Comparison of ENCODE assay signal across 17 cellular contexts in the genomic region with DNA sequence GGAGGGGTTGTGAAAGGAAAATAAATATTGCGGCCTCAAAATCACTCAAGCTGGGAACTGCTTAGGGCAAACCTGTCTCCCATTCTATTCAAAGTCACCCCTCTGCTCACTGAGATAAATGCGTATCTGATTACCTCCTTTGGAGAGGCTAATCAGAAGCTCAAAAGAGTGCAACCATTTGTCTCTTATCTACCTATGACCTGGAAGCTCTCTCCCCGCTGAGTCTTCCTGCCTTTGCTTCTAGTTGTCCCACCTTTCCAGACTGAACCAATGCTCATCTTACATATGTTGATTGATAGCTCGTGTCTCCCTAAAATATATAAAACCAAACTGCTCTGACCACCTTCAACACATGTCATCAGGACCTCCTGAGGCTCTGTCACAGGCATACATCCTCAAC.
DNase-seq lines count a peak whose midpoint lies in the region; TF ChIP-seq lines count a peak whose summit lies in the region.
"Had no signal": no experiment of that assay in that cellular context is flagged by ENCODE, and none has a peak within 500 bp of the region (broad histone marks: within the 10 kb centered on the region; RNA-seq: fewer than 3 reads in every experiment).

No MANE protein-coding gene starts in this region.

- H4K8ac ChIP-seq in H9 (replicated peaks; ENCODE audit: insufficient read length, low read depth, low read length) (no peak overlapping the region), mesendoderm (ENCODE audit: low read depth, low read length) (no peak overlapping the region)

- H2BK15ac ChIP-seq in H9 (ENCODE audit: low read depth, low read length) (no peak overlapping the region), mesendoderm (replicated peaks; ENCODE audit: low read depth) (peak overlapping the region; percentile 87)

- H3K9me3 Mint-ChIP-seq in H9, result peaks cover 7 to 16% of the 10 kb centered on the region in 2 experiments

- no peaks in the 10 kb centered on the region for H3K27me3 ChIP-seq in H9 (ENCODE audit: insufficient read depth, low read length)
- no peaks in the 10 kb centered on the region for H3K27me3 ChIP-seq in mesendoderm (ENCODE audit: insufficient read depth, low read length, poor library complexity)
- H3K27me3 ChIP-seq: BLaER1 treated with 17β-estradiol and CSF1 and Interleukin-3, amounts not matched to agents 10 nM and 100 nM had no signal

- no peak overlapping the region for H4K91ac ChIP-seq in H9 (ENCODE audit: insufficient read length, low read depth, low read length)

- no peaks in the 10 kb centered on the region for H4K20me1 ChIP-seq in H9 (ENCODE audit: control insufficient read depth, insufficient read depth, insufficient read length)
- H4K20me1 ChIP-seq: BLaER1 treated with 17β-estradiol and CSF1 and Interleukin-3, amounts not matched to agents 10 nM and 100 nM had no signal

- no peaks in the 10 kb centered on the region for H3K79me1 ChIP-seq in H9 (ENCODE audit: insufficient read depth, low read depth, low read length, poor library complexity, severe bottlenecking)
- H3K79me1 ChIP-seq in mesendoderm (ENCODE audit: low read length), result no peaks in the 10 kb centered on the region

- H2BK120ac ChIP-seq in H9 (ENCODE audit: low read depth, low read length, poor library complexity, severe bottlenecking), result no peak overlapping the region
- peak overlapping the region; percentile 35 for H2BK120ac ChIP-seq in mesendoderm (ENCODE audit: low read depth, low read length)

- H3K27ac ChIP-seq in H9 (ENCODE audit: insufficient read length, low read depth, low read length) (no peak overlapping the region), mesendoderm (ENCODE audit: low read depth, low read length) (peak overlapping the region; percentile 76)
- H3K27ac ChIP-seq: 22Rv1; A549; BLaER1 treated with 17β-estradiol and CSF1 and Interleukin-3, amounts not matched to agents 10 nM and 100 nM; C4-2B had no signal

- no peaks in the 10 kb centered on the region for H3K36me3 ChIP-seq in mesendoderm (ENCODE audit: control insufficient read depth, insufficient read depth, low read length)
- H3K36me3 ChIP-seq: BLaER1 treated with 17β-estradiol and CSF1 and Interleukin-3, amounts not matched to agents 10 nM and 100 nM had no signal

- H3K4me2 ChIP-seq in H9 (ENCODE audit: insufficient read depth, insufficient read length, low read length), result no peak overlapping the region
- no peak overlapping the region for H3K4me2 ChIP-seq in mesendoderm (ENCODE audit: low read length)
- H3K4me2 ChIP-seq: A549; BLaER1 treated with 17β-estradiol and CSF1 and Interleukin-3, amounts not matched to agents 10 nM and 100 nM had no signal

- H2AK5ac ChIP-seq in H9 (ENCODE audit: insufficient read length, low read length), result no peak overlapping the region
- H2AK5ac ChIP-seq in mesendoderm (ENCODE audit: low read length), result no peak overlapping the region

- DNase-seq in H9 (peak; percentile 5), NCI-H146 treated with DMSO at 0.1 percent for 48 hours (lab: John Stamatoyannopoulos, UW; ENCODE audit: unreplicated experiment) (peak; percentile 68), mesendoderm (peak; percentile 88), activated gamma-delta T cell (lab: John Stamatoyannopoulos, UW) (no peak)
- no peak for DNase-seq in activated CD4-positive, alpha-beta T cell treated with anti-CD3 and anti-CD28 coated beads, Interleukin-2, amount 50 U/mL, for 48 hours
- DNase-seq: AML-193; Caco-2; Calu3; CD4-positive, alpha-beta T cell; CD8-positive, alpha-beta T cell; DMS79 treated with DMSO at 0.1 percent for 48 hours; GF-D8 had no signal

- H3T11ph ChIP-seq in H9 (ENCODE audit: low read length), result no peak overlapping the region

- H3K56ac ChIP-seq in H9 (ENCODE audit: insufficient read length, low read depth, low read length) (no peak overlapping the region), mesendoderm (ENCODE audit: low read length) (peak overlapping the region; percentile 84)

- H3K4me1 ChIP-seq in H9 (ENCODE audit: insufficient read depth, low read length) (no peaks in the 10 kb centered on the region), mesendoderm (ENCODE audit: control insufficient read depth, low read depth, low read length) (peaks cover 18% of the 10 kb centered on the region)
- H3K4me1 ChIP-seq: A549, Caco-2 had no signal

- H3K4ac ChIP-seq in H9 (ENCODE audit: low read depth, low read length) (no peak overlapping the region), mesendoderm (ENCODE audit: low read depth, low read length) (peak overlapping the region; percentile 91)

- H3K27ac Mint-ChIP-seq in H9, result no peak overlapping the region
- H3K27ac Mint-ChIP-seq: B cell; CD4-positive, alpha-beta T cell; CD8-positive, alpha-beta T cell had no signal

- H3K4me3 Mint-ChIP-seq in H9, result no peak overlapping the region
- H3K4me3 Mint-ChIP-seq: B cell; CD4-positive, alpha-beta T cell; CD8-positive, alpha-beta T cell had no signal

- peaks cover 4 to 30% of the 10 kb centered on the region in 2 experiments for H3K4me1 Mint-ChIP-seq in H9
- H3K4me1 Mint-ChIP-seq: B cell had no signal

- H3K23me2 ChIP-seq in H9 (ENCODE audit: insufficient read length, low read depth, low read length, poor library complexity, severe bottlenecking), result no peaks in the 10 kb centered on the region

- H3K14ac ChIP-seq in H9 (ENCODE audit: insufficient read depth, low read length), result no peak overlapping the region

- no peaks in the 10 kb centered on the region for H3K79me2 ChIP-seq in H9 (ENCODE audit: insufficient read depth, low read length)
- H3K79me2 ChIP-seq in mesendoderm (ENCODE audit: control insufficient read depth, insufficient read depth, low read length), result no peaks in the 10 kb centered on the region

- H3K36me3 Mint-ChIP-seq in H9 (ENCODE audit: insufficient read depth in 1 of 3, low read depth in 3 of 3), result peaks cover 3 to 16% (median 6%) of the 10 kb centered on the region in 3 experiments; a peak in 6 of 7 replicates
- H3K36me3 Mint-ChIP-seq: CD8-positive, alpha-beta T cell had no signal

- no peak for TF ChIP-seq CTCF in H9 (conservative IDR thresholded peaks at IDR 0.05)

- no peaks in the 10 kb centered on the region for H3K9me3 ChIP-seq in H9 (ENCODE audit: control insufficient read depth, low read depth, low read length)

- H3K27me3 Mint-ChIP-seq in H9 (ENCODE audit: low read depth), result no peaks in the 10 kb centered on the region
- H3K27me3 Mint-ChIP-seq: B cell had no signal

- H4K5ac ChIP-seq in H9 (ENCODE audit: insufficient read length, low read depth, low read length) (no peak overlapping the region), mesendoderm (ENCODE audit: low read length) (no peak overlapping the region)

- H2BK12ac ChIP-seq in H9 (ENCODE audit: insufficient read length, low read depth, low read length), result no peak overlapping the region

- H2BK5ac ChIP-seq in H9 (ENCODE audit: insufficient read length, low read length), result no peak overlapping the region
- H2BK5ac ChIP-seq in mesendoderm (ENCODE audit: low read length), result peak overlapping the region; percentile 97

- no peak overlapping the region for H3K23ac ChIP-seq in H9 (ENCODE audit: insufficient read length, low read depth, low read length)
- no peak overlapping the region for H3K23ac ChIP-seq in mesendoderm (ENCODE audit: low read length)

- H3K9ac ChIP-seq in H9 (ENCODE audit: extremely low read depth, insufficient read length, low read length), result no peak overlapping the region
- H3K9ac ChIP-seq in mesendoderm (ENCODE audit: low read length), result no peak overlapping the region
- H3K9ac ChIP-seq: BLaER1 treated with 17β-estradiol and CSF1 and Interleukin-3, amounts not matched to agents 10 nM and 100 nM had no signal

- H3K4me3 ChIP-seq in mesendoderm (ENCODE audit: low read length), result no peak overlapping the region
- H3K4me3 ChIP-seq: A549; BLaER1 treated with 17β-estradiol and CSF1 and Interleukin-3, amounts not matched to agents 10 nM and 100 nM had no signal

- no peak overlapping the region for H2BK20ac ChIP-seq in H9 (ENCODE audit: low read depth, low read length, poor library complexity, severe bottlenecking)

- H2AFZ ChIP-seq in H9 (ENCODE audit: low read length), result no peak overlapping the region

- H3K18ac ChIP-seq in H9 (ENCODE audit: insufficient read length, low read depth, low read length) (no peak overlapping the region), mesendoderm (ENCODE audit: low read length) (peak overlapping the region; percentile 100)

- WGBS in H9 (ENCODE audit: extremely low coverage, insufficient read length, low lambda C conversion rate), result no CpG with 5 or more reads among the region's 4 CpGs
- no CpG with 5 or more reads among the region's 4 CpGs for WGBS in mesendoderm (ENCODE audit: extremely low coverage, insufficient coverage, low lambda C conversion rate)

Comparison
In these comparisons a context has a peak if more than half of its experiments do, and no peak if none do; other contexts are left out.
1. DNase-seq: peak in H9 (single experiment), NCI-H146 treated with DMSO at 0.1 percent for 48 hours (single experiment) and mesendoderm (single experiment); none in activated gamma-delta T cell (single experiment) and activated CD4-positive, alpha-beta T cell treated with anti-CD3 and anti-CD28 coated beads, Interleukin-2, amount 50 U/mL, for 48 hours (0 of 2).